In genomic region chr10:78139336-78139735, GRCh38 we compare ENCODE assay signal across 17 cellular contexts.
DNase-seq lines count a peak whose midpoint lies in the region; ATAC-seq lines count a peak whose summit lies in the region.
"Had no signal": no experiment of that assay in that cellular context is flagged by ENCODE, and none has a peak within 500 bp of the region (broad histone marks: within the 10 kb centered on the region; RNA-seq: fewer than 3 reads in every experiment).

No MANE protein-coding gene starts in this region.

- in situ Hi-C loops in G401 (cut with HindIII; ENCODE audit: low sequenced_read_pairs) = no loop called here

- no peak for ATAC-seq in HG03432 (IDR thresholded peaks at IDR 0.05; ENCODE audit: unreplicated experiment)
- ATAC-seq: activated naive CD8-positive, alpha-beta T cell treated with anti-CD3 and anti-CD28 coated beads, Interleukin-2, amount 50 U/mL, for 24 hours; naive thymus-derived CD4-positive, alpha-beta T cell had no signal

- peak; percentile 15 for DNase-seq in G401 (ENCODE audit: low spot score)
- DNase-seq in SK-N-DZ (ENCODE audit: low spot score) = peak; percentile 49
- peak; percentile 73 for DNase-seq in iPS-NIHi11 (ENCODE audit: low spot score)
- peak; percentile 2 for DNase-seq in pons (ENCODE audit: low spot score)
- DNase-seq in stimulated activated CD4-positive, alpha-beta T cell treated with anti-CD3 and anti-CD28 coated beads, Interleukin-12 subunit alpha, Interleukin-12 subunit beta, amount 100 ng/mL, for 4 hours = no peak
- DNase-seq in H4 (ENCODE audit: low spot score) = no peak
- no peak for DNase-seq in SHP77 (lab: John Stamatoyannopoulos, UW)
- DNase-seq: activated CD8-positive, alpha-beta memory T cell treated with anti-CD3 and anti-CD28 coated beads for 24 hours; activated naive CD8-positive, alpha-beta T cell treated with anti-CD3 and anti-CD28 coated beads, Interleukin-2, amount 50 U/mL, for 24 hours; effector memory CD4-positive, alpha-beta T cell; HFFc6; naive thymus-derived CD4-positive, alpha-beta T cell; NCI-H2029; PC-9; right lobe of liver; SW 1271 had no signal

Comparison
In these comparisons a context has a peak if more than half of its experiments do, and no peak if none do; other contexts are left out.
1. DNase-seq: peak in G401 (single experiment), SK-N-DZ (single experiment), iPS-NIHi11 (single experiment) and pons (single experiment); none in stimulated activated CD4-positive, alpha-beta T cell treated with anti-CD3 and anti-CD28 coated beads, Interleukin-12 subunit alpha, Interleukin-12 subunit beta, amount 100 ng/mL, for 4 hours (single experiment), H4 (single experiment) and SHP77 (0 of 2).